28 cellular contexts compared by ENCODE assay signal in the genomic region with DNA sequence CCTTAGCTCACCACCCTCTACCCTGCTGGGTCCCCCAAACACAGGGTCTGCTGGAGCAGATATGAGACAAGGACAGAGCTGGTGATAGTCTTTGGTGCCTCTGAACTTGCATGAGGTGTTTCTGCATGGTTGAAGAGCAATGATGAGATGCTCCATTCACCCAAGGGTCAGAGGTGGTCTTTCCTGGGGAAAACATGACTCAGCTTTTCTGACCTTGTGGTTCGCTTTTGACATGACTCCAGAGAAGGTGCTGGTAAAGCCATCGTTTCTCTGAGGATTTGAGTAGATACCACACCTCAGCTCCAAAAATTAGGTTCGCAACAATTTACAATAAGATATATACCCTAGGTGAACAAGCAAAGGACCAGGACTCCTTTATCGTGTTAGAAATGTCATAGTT.
"Had no signal": no experiment of that assay in that cellular context is flagged by ENCODE, and none has a peak within 500 bp of the region (broad histone marks: within the 10 kb centered on the region; RNA-seq: fewer than 3 reads in every experiment).

No MANE protein-coding gene starts in this region.

- H3K36me3 ChIP-seq: neural progenitor cell, ovary, spleen, suprapubic skin, tibial artery, transverse colon, upper lobe of right lung, uterus had no signal

- H3K4me1 ChIP-seq: psoas muscle, tibial artery, uterus had no signal

- H3K9ac ChIP-seq: neural progenitor cell, parathyroid adenoma had no signal

- H3K27me3 ChIP-seq: neural progenitor cell, ovary, suprapubic skin, testis, tibial artery, transverse colon, upper lobe of right lung, uterus had no signal

- ATAC-seq: natural killer cell; psoas muscle; right cardiac atrium; sciatic nerve; stimulated activated memory B cell treated with anti-CD40 and anti-IgM and Interleukin-4, amounts not matched to agents 10 μg/mL and 1 μg/mL and 100 μg/mL, for 72 hours; stimulated activated naive CD8-positive, alpha-beta T cell treated with anti-CD3 and anti-CD28 coated beads, Interleukin-15, amount 100 ng/mL, for 72 hours; stimulated activated naive CD8-positive, alpha-beta T cell treated with anti-CD3 and anti-CD28 coated beads, Interleukin-15, Interleukin-2, amounts not matched to agents 100 U/mL and 50 U/mL, for 24 hours; upper lobe of right lung had no signal

- H3K9me3 ChIP-seq: ovary, psoas muscle, spleen, suprapubic skin, testis, tibial artery, transverse colon, upper lobe of right lung, uterus had no signal

- H3K79me2 ChIP-seq: parathyroid adenoma had no signal

- DNase-seq: natural killer cell; occipital lobe; ovary; posterior cingulate gyrus; psoas muscle; right cardiac atrium; spleen; stimulated activated CD4-positive, alpha-beta T cell treated with anti-CD3 and anti-CD28 coated beads, Interleukin-12 subunit alpha, Interleukin-12 subunit beta, amount 100 ng/mL, for 4 hours; stimulated activated CD4-positive, alpha-beta T cell treated with anti-CD3 and anti-CD28 coated beads, Interleukin-1b, Interleukin-23, amount 100 ng/mL, for 48 hours; stimulated activated CD4-positive, alpha-beta T cell treated with anti-CD3 and anti-CD28 coated beads, Interleukin-4, amount 100 ng/mL, for 1 hour; stimulated activated CD4-positive, alpha-beta T cell treated with anti-CD3 and anti-CD28 coated beads, Interleukin-4, amount 100 ng/mL, for 4 hours; stimulated activated CD8-positive, alpha-beta memory T cell treated with anti-CD3 and anti-CD28 coated beads, Interleukin-4, amount 100 ng/mL, for 48 hours; stimulated activated naive CD4-positive, alpha-beta T cell; stimulated activated naive CD8-positive, alpha-beta T cell treated with anti-CD3 and anti-CD28 coated beads, Interleukin-15, amount 100 ng/mL, for 72 hours; stimulated activated naive CD8-positive, alpha-beta T cell treated with anti-CD3 and anti-CD28 coated beads, Interleukin-15, Interleukin-2, amounts not matched to agents 100 U/mL and 50 U/mL, for 24 hours; substantia nigra; testis; tibial artery; transverse colon; upper lobe of right lung; uterus had no signal

- H3K27ac ChIP-seq: neural progenitor cell, ovary, parathyroid adenoma, psoas muscle, skin epidermis, spleen, suprapubic skin, testis, tibial artery, transverse colon, upper lobe of right lung, uterus had no signal

- H2AFZ ChIP-seq: neural progenitor cell, parathyroid adenoma had no signal

- H3K4me3 ChIP-seq: neural progenitor cell, ovary, psoas muscle, skin epidermis, smooth muscle cell, spleen, suprapubic skin, testis, tibial artery, transverse colon, upper lobe of right lung, uterus had no signal

- H3K4me2 ChIP-seq: neural progenitor cell, smooth muscle cell had no signal
